Comparison of ENCODE assay signal across 8 cellular contexts in genomic region chr11:63999349-64000025, GRCh38. TPM values are rescaled to one million over a fixed set of nuclear protein-coding genes. Genes with fewer than 3 reads are reported as not detected.
DNase-seq lines count a peak whose midpoint lies in the region; ATAC-seq and TF ChIP-seq lines count a peak whose summit lies in the region.

No MANE protein-coding gene starts in this region.

- intact Hi-C loops in colonic mucosa (cut with DNase I): loop anchor here (1.0 kb wide), 1 partner anchor 149 kb away; no protein-coding TSS in a partner anchor

- no peaks in the 10 kb centered on the region for H3K27me3 Mint-ChIP-seq in mesothelial cell of epicardium (ENCODE audit: low read depth)
- peaks cover 7 to 21% of the 10 kb centered on the region in 2 donors for H3K27me3 Mint-ChIP-seq in stimulated activated naive B cell treated with anti-CD40 and anti-IgM and Interleukin-4, amounts not matched to agents 10 μg/mL and 1 μg/mL and 100 μg/mL, for 72 hours

- DNase-seq in H7 (peak; percentile 98), colonic mucosa (peak; percentile 79), mesothelial cell of epicardium (ENCODE audit: low spot score in 2 of 2, unreplicated experiment in 2 of 2) (peak; percentile 77 to 82), NCI-H2081 (lab: John Stamatoyannopoulos, UW) (no peak), LoVo (ENCODE audit: low spot score) (no peak)
- peak; percentile 44 for DNase-seq in activated CD4-positive, alpha-beta T cell treated with anti-CD3 and anti-CD28 coated beads for 1 hour
- peak; percentile 53 for DNase-seq in stimulated activated naive B cell treated with anti-CD40 and anti-IgM and Interleukin-4, amounts not matched to agents 10 μg/mL and 1 μg/mL and 100 μg/mL, for 72 hours

- TF ChIP-seq CTCF in colonic mucosa (IDR thresholded peaks at IDR 0.05) (no peak), mesothelial cell of epicardium (IDR thresholded peaks at IDR 0.05; ENCODE audit: unreplicated experiment) (no peak)

- H3K4me3 ChIP-seq in H7 (ENCODE audit: insufficient read depth, low read depth, low read length): peak overlapping the region; percentile 56
- H3K4me3 ChIP-seq in colonic mucosa: peak overlapping the region; percentile 30

- no peak overlapping the region for H3K27ac ChIP-seq in colonic mucosa

- ATAC-seq in stimulated activated naive B cell treated with anti-CD40 and anti-IgM and Interleukin-4, amounts not matched to agents 10 μg/mL and 1 μg/mL and 100 μg/mL, for 72 hours (replicated peaks): peak; percentile 56 to 69
- no peak for ATAC-seq in HG03045 (IDR thresholded peaks at IDR 0.05; ENCODE audit: unreplicated experiment)

- H3K4me3 Mint-ChIP-seq in mesothelial cell of epicardium: peak overlapping the region; percentile 61
- peak overlapping the region; percentile 72 to 81 for H3K4me3 Mint-ChIP-seq in stimulated activated naive B cell treated with anti-CD40 and anti-IgM and Interleukin-4, amounts not matched to agents 10 μg/mL and 1 μg/mL and 100 μg/mL, for 72 hours

- no peaks in the 10 kb centered on the region for H3K9me3 Mint-ChIP-seq in mesothelial cell of epicardium
- no peaks in the 10 kb centered on the region for H3K9me3 Mint-ChIP-seq in stimulated activated naive B cell treated with anti-CD40 and anti-IgM and Interleukin-4, amounts not matched to agents 10 μg/mL and 1 μg/mL and 100 μg/mL, for 72 hours

- peak overlapping the region in 1 of 2 donors; percentile 35 for H3K9ac ChIP-seq in colonic mucosa (ENCODE audit: low read depth in 2 of 2, low read length in 2 of 2)

- H3K36me3 ChIP-seq in H7 (replicated peaks; ENCODE audit: control insufficient read depth, insufficient read depth, low read length) (peaks cover 5% of the 10 kb centered on the region), colonic mucosa (peaks cover 11% of the 10 kb centered on the region)

- peaks cover 14% of the 10 kb centered on the region for H3K36me3 Mint-ChIP-seq in mesothelial cell of epicardium
- peaks cover 33 to 45% of the 10 kb centered on the region in 2 donors for H3K36me3 Mint-ChIP-seq in stimulated activated naive B cell treated with anti-CD40 and anti-IgM and Interleukin-4, amounts not matched to agents 10 μg/mL and 1 μg/mL and 100 μg/mL, for 72 hours

- H3K27me3 ChIP-seq in H7 (ENCODE audit: control insufficient read depth, insufficient read depth, low read length): peaks cover 4% of the 10 kb centered on the region; the same call in 1 of the 2 replicates
- H3K27me3 ChIP-seq in colonic mucosa: no peaks in the 10 kb centered on the region

- no peak overlapping the region for H3K27ac Mint-ChIP-seq in mesothelial cell of epicardium
- no peak overlapping the region for H3K27ac Mint-ChIP-seq in stimulated activated naive B cell treated with anti-CD40 and anti-IgM and Interleukin-4, amounts not matched to agents 10 μg/mL and 1 μg/mL and 100 μg/mL, for 72 hours

- no peaks in the 10 kb centered on the region for H3K9me3 ChIP-seq in colonic mucosa

- H3K4me1 ChIP-seq in colonic mucosa: peaks cover 9% of the 10 kb centered on the region

- peaks cover 34% of the 10 kb centered on the region for H3K4me1 Mint-ChIP-seq in mesothelial cell of epicardium
- H3K4me1 Mint-ChIP-seq in stimulated activated naive B cell treated with anti-CD40 and anti-IgM and Interleukin-4, amounts not matched to agents 10 μg/mL and 1 μg/mL and 100 μg/mL, for 72 hours: peaks cover 22 to 53% of the 10 kb centered on the region in 2 donors

RNA-seq across cellular contexts. Expression of gene OTUB1, which starts 13.2 kb away (rescaled TPM):
- 76.6 and 77.4 TPM in 2 replicates for total RNA-seq in H7 (2014; rRNA removed; shearing (Covaris generic))
- total RNA-seq in colonic mucosa: 10 to 100 TPM; 78.7 to 82.5 TPM
- total RNA-seq in mesothelial cell of epicardium: 98.0 to 99.7 TPM (median 98.7 TPM) in 3 replicates

RNA-seq across cellular contexts. Expression of gene COX8A, which starts 25.1 kb away (rescaled TPM):
- total RNA-seq in H7 (2014; rRNA removed; shearing (Covaris generic)): 836 and 1,175 TPM in 2 replicates
- total RNA-seq in colonic mucosa: 100 to 1,000 TPM; 647 to 875 TPM
- 169 to 178 TPM (median 177 TPM) in 3 replicates for total RNA-seq in mesothelial cell of epicardium

RNA-seq across cellular contexts. Expression of gene FLRT1, which starts 36.2 kb away (rescaled TPM):
- 0.94 and 1.7 TPM in 2 replicates for total RNA-seq in H7 (2014; rRNA removed; shearing (Covaris generic))
- total RNA-seq in colonic mucosa: under 1 TPM; 0.20 to 0.96 TPM
- 7.1 to 7.9 TPM (median 7.3 TPM) in 3 replicates for total RNA-seq in mesothelial cell of epicardium

Comparison
In these comparisons a context has a peak if more than half of its experiments do, and no peak if none do; other contexts are left out.
1. DNase-seq: peak in H7 (single experiment), activated CD4-positive, alpha-beta T cell treated with anti-CD3 and anti-CD28 coated beads for 1 hour (single experiment), colonic mucosa (single experiment), mesothelial cell of epicardium (2 of 2) and stimulated activated naive B cell treated with anti-CD40 and anti-IgM and Interleukin-4, amounts not matched to agents 10 μg/mL and 1 μg/mL and 100 μg/mL, for 72 hours (single experiment); none in NCI-H2081 (0 of 2) and LoVo (single experiment).